ENCODE assay signal across 26 cellular contexts in the genomic region with DNA sequence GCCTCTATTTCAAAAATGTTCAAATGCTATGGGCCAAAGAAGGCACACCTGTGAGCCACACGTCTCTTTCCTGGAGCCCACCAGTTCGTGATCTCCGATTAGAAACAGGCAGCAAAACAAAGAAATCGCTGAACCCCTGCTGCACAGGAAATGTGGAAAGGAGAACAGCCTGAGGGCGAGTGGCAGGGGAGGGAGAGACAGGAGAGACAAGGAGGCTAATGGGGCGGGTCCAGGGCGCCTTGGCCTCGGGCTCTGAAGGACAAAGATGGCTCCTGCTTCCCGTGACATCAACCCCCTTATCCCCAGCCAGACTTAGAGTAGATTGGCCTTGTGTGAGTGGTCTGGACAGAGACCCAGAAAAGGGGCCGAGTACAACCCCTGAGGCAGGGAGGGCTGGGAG.
DNase-seq lines count a peak whose midpoint lies in the region; ATAC-seq and TF ChIP-seq lines count a peak whose summit lies in the region.
"Had no signal": no experiment of that assay in that cellular context is flagged by ENCODE, and none has a peak within 500 bp of the region (broad histone marks: within the 10 kb centered on the region; RNA-seq: fewer than 3 reads in every experiment).

No MANE protein-coding gene starts in this region.

- H3K27me3 Mint-ChIP-seq in WTC11 (ENCODE audit: low read depth) = peaks cover 3% of the 10 kb centered on the region; the same call in 1 of the 2 replicates
- H3K27me3 Mint-ChIP-seq: central memory CD8-positive, alpha-beta T cell had no signal

- ATAC-seq in WTC11 (peak; percentile 62), GM19467 (IDR thresholded peaks at IDR 0.05; ENCODE audit: unreplicated experiment) (no peak), HG02763 (IDR thresholded peaks at IDR 0.05; ENCODE audit: unreplicated experiment) (no peak)
- ATAC-seq: GM12878; HepG2; natural killer cell treated with Interleukin-12 subunit alpha and Interleukin-12 subunit beta and Interleukin-15 and Interleukin-18, amount 100 ng/mL, for 72 hours; right lobe of liver; SK-N-SH treated with all-trans-retinoic acid at 6 μM for 48 hours; stimulated activated effector memory CD8-positive, alpha-beta T cell treated with anti-CD3 and anti-CD28 coated beads, Interleukin-12 subunit alpha, Interleukin-12 subunit beta, amount 100 ng/mL, for 72 hours; upper lobe of right lung had no signal

- H3K9me3 Mint-ChIP-seq in WTC11 = 0 out of 2 replicates have a peak, but pooled peaks cover 4% of the 10 kb centered on the region
- H3K9me3 Mint-ChIP-seq: natural killer cell treated with Interleukin-12 subunit alpha and Interleukin-12 subunit beta and Interleukin-15 and Interleukin-18, amount 100 ng/mL, for 72 hours; stimulated activated effector memory CD8-positive, alpha-beta T cell treated with anti-CD3 and anti-CD28 coated beads, Interleukin-12 subunit alpha, Interleukin-12 subunit beta, amount 100 ng/mL, for 72 hours had no signal

- H3K4me1 Mint-ChIP-seq in WTC11 = peaks cover 53% of the 10 kb centered on the region
- H3K4me1 Mint-ChIP-seq: CD14-positive monocyte; central memory CD8-positive, alpha-beta T cell had no signal

- CTCF ChIA-PET in WTC11 (lab: Charles Lee) = no interaction called here

- no peak overlapping the region for H3K27ac Mint-ChIP-seq in WTC11
- H3K27ac Mint-ChIP-seq: CD14-positive monocyte; natural killer cell treated with Interleukin-12 subunit alpha and Interleukin-12 subunit beta and Interleukin-15 and Interleukin-18, amount 100 ng/mL, for 72 hours; stimulated activated effector memory CD8-positive, alpha-beta T cell treated with anti-CD3 and anti-CD28 coated beads, Interleukin-12 subunit alpha, Interleukin-12 subunit beta, amount 100 ng/mL, for 72 hours had no signal

- TF ChIP-seq CTCF in WTC11 (IDR thresholded peaks at IDR 0.05) = no peak

- no peaks in the 10 kb centered on the region for H3K36me3 Mint-ChIP-seq in WTC11
- H3K36me3 Mint-ChIP-seq: CD14-positive monocyte; natural killer cell treated with Interleukin-12 subunit alpha and Interleukin-12 subunit beta and Interleukin-15 and Interleukin-18, amount 100 ng/mL, for 72 hours; stimulated activated effector memory CD8-positive, alpha-beta T cell treated with anti-CD3 and anti-CD28 coated beads, Interleukin-12 subunit alpha, Interleukin-12 subunit beta, amount 100 ng/mL, for 72 hours had no signal

- POLR2A ChIA-PET in WTC11 (lab: Charles Lee) = no interaction called here

- H3K4me3 Mint-ChIP-seq in WTC11 = no peak overlapping the region
- H3K4me3 Mint-ChIP-seq: CD14-positive monocyte; central memory CD8-positive, alpha-beta T cell; natural killer cell treated with Interleukin-12 subunit alpha and Interleukin-12 subunit beta and Interleukin-15 and Interleukin-18, amount 100 ng/mL, for 72 hours; stimulated activated effector memory CD8-positive, alpha-beta T cell treated with anti-CD3 and anti-CD28 coated beads, Interleukin-12 subunit alpha, Interleukin-12 subunit beta, amount 100 ng/mL, for 72 hours had no signal

- peak; percentile 2 for DNase-seq in NCI-H1436 (lab: John Stamatoyannopoulos, UW)
- peak; percentile 55 for DNase-seq in WTC11 (ENCODE audit: low spot score)
- peak; percentile 64 for DNase-seq in left kidney (ENCODE audit: low read depth, low spot score)
- no peak for DNase-seq in NCI-H82 (lab: John Stamatoyannopoulos, UW)
- DNase-seq in SW 1271 (lab: John Stamatoyannopoulos, UW) = no peak
- DNase-seq: activated CD4-positive, alpha-beta T cell treated with anti-CD3 and anti-CD28 coated beads for 48 hours; activated CD8-positive, alpha-beta memory T cell treated with anti-CD3 and anti-CD28 coated beads for 24 hours; activated effector memory CD4-positive, alpha-beta T cell treated with anti-CD3 and anti-CD28 coated beads, Interleukin-2, amount 50 U/mL, for 16 hours; dermis blood vessel endothelial cell; Kasumi-1; MV-4-11; NCI-H2029; NCI-H226; right lobe of liver; stimulated activated CD4-positive, alpha-beta T cell treated with anti-CD3 and anti-CD28 coated beads, Interleukin-4, amount 100 ng/mL, for 24 hours; T-helper 2 cell; upper lobe of right lung had no signal

TF ChIP-seq in WTC11, 78 proteins besides CTCF, POLR2A, EP300 and RAD21:
- TF ChIP-seq ZNF232 (CRISPR knock-in tag; IDR thresholded peaks at IDR 0.05) (no peak), NR1H2 (CRISPR knock-in tag; IDR thresholded peaks at IDR 0.05) (no peak), JUN (CRISPR knock-in tag; IDR thresholded peaks at IDR 0.05) (no peak), IRF1 (CRISPR knock-in tag; IDR thresholded peaks at IDR 0.05) (no peak), SMAD4 (CRISPR knock-in tag; IDR thresholded peaks at IDR 0.05) (no peak), ZNF512 (CRISPR knock-in tag; IDR thresholded peaks at IDR 0.05; ENCODE audit: borderline replicate concordance) (no peak), RORB (CRISPR knock-in tag; IDR thresholded peaks at IDR 0.05) (no peak), RELA (CRISPR knock-in tag; IDR thresholded peaks at IDR 0.05; ENCODE audit: borderline replicate concordance) (no peak), ZNF121 (CRISPR knock-in tag; IDR thresholded peaks at IDR 0.05) (no peak), TCF7 (CRISPR knock-in tag; IDR thresholded peaks at IDR 0.05; ENCODE audit: low read depth) (no peak)

Comparison
In these comparisons a context has a peak if more than half of its experiments do, and no peak if none do; other contexts are left out.
1. DNase-seq: peak in NCI-H1436 (single experiment), WTC11 (single experiment) and left kidney (single experiment); none in NCI-H82 (single experiment) and SW 1271 (0 of 2).